Comparison of ENCODE assay signal across 12 cellular contexts in genomic region chr17:9880582-9880999, GRCh38. TPM values are rescaled to one million over a fixed set of nuclear protein-coding genes. Genes with fewer than 3 reads are reported as not detected.
DNase-seq lines count a peak whose midpoint lies in the region; ATAC-seq, FAIRE-seq and TF ChIP-seq lines count a peak whose summit lies in the region.
"Had no signal": no experiment of that assay in that cellular context is flagged by ENCODE, and none has a peak within 500 bp of the region (broad histone marks: within the 10 kb centered on the region; RNA-seq: fewer than 3 reads in every experiment).

No MANE protein-coding gene starts in this region.

- TF ChIP-seq CTCF in AG10803 (conservative IDR thresholded peaks at IDR 0.05; ENCODE audit: low read length) (no peak), HFFc6 (IDR thresholded peaks at IDR 0.05) (no peak), testis (IDR thresholded peaks at IDR 0.05) (no peak)

- no peaks in the 10 kb centered on the region for H3K27me3 ChIP-seq in testis

- intact Hi-C loops in activated naive CD4-positive, alpha-beta T cell treated with anti-CD3 and anti-CD28 coated beads for 36 hours (cut with micrococcal nuclease): no loop called here
- intact Hi-C loops in testis (cut with DNase I; ENCODE audit: low total_unique reads): no loop called here

- 83 to 89% methylated on average over 3 of the region's 3 CpGs for WGBS in testis, 2 donors

- CTCF ChIA-PET in activated naive CD4-positive, alpha-beta T cell treated with anti-CD3 and anti-CD28 coated beads for 36 hours (lab: Charles Lee): no interaction called here

- H3K4me3 ChIP-seq in AG10803 (ENCODE audit: low read length) (no peak overlapping the region), testis (no peak overlapping the region)

- peaks cover 10% of the 10 kb centered on the region; the same call in 1 of the 2 replicates for H3K36me3 Mint-ChIP-seq in HFFc6 (ENCODE audit: low read depth)
- no peaks in the 10 kb centered on the region for H3K36me3 Mint-ChIP-seq in activated naive CD4-positive, alpha-beta T cell treated with anti-CD3 and anti-CD28 coated beads for 36 hours (ENCODE audit: low read depth)
- H3K36me3 Mint-ChIP-seq: stimulated activated effector memory CD8-positive, alpha-beta T cell treated with anti-CD3 and anti-CD28 coated beads, Interleukin-12 subunit alpha, Interleukin-12 subunit beta, amount 100 ng/mL, for 72 hours had no signal

- peaks cover 24% of the 10 kb centered on the region; the same call in 1 of the 2 replicates for H3K4me1 Mint-ChIP-seq in HFFc6 (ENCODE audit: low read depth)
- no peaks in the 10 kb centered on the region for H3K4me1 Mint-ChIP-seq in activated naive CD4-positive, alpha-beta T cell treated with anti-CD3 and anti-CD28 coated beads for 36 hours (ENCODE audit: low read depth)
- H3K4me1 Mint-ChIP-seq: stimulated activated effector memory CD8-positive, alpha-beta T cell treated with anti-CD3 and anti-CD28 coated beads, Interleukin-12 subunit alpha, Interleukin-12 subunit beta, amount 100 ng/mL, for 72 hours had no signal

- H3K4me1 ChIP-seq in testis: no peaks in the 10 kb centered on the region

- H3K27ac ChIP-seq in testis: no peak overlapping the region

- H3K4me3 Mint-ChIP-seq in HFFc6: no peak overlapping the region
- H3K4me3 Mint-ChIP-seq in activated naive CD4-positive, alpha-beta T cell treated with anti-CD3 and anti-CD28 coated beads for 36 hours: no peak overlapping the region
- H3K4me3 Mint-ChIP-seq: endodermal cell; stimulated activated effector memory CD8-positive, alpha-beta T cell treated with anti-CD3 and anti-CD28 coated beads, Interleukin-12 subunit alpha, Interleukin-12 subunit beta, amount 100 ng/mL, for 72 hours had no signal

- H3K36me3 ChIP-seq in testis (ENCODE audit: low read depth, missing control alignments): no peaks in the 10 kb centered on the region

- H3K27ac Mint-ChIP-seq in HFFc6: no peak overlapping the region
- H3K27ac Mint-ChIP-seq in activated naive CD4-positive, alpha-beta T cell treated with anti-CD3 and anti-CD28 coated beads for 36 hours: no peak overlapping the region
- H3K27ac Mint-ChIP-seq: endodermal cell; stimulated activated effector memory CD8-positive, alpha-beta T cell treated with anti-CD3 and anti-CD28 coated beads, Interleukin-12 subunit alpha, Interleukin-12 subunit beta, amount 100 ng/mL, for 72 hours had no signal

- no peaks in the 10 kb centered on the region for H3K9me3 ChIP-seq in testis

- TF ChIP-seq POLR2A in testis (IDR thresholded peaks at IDR 0.05): no peak

- DNase-seq in AG10803 (ENCODE audit: low read depth): peak; percentile 55
- DNase-seq in HFFc6: peak; percentile 46
- DNase-seq in SIG-M5 treated with dmso at 0.1 percent for 504 hours (lab: John Stamatoyannopoulos, UW; ENCODE audit: unreplicated experiment): peak; percentile 71
- DNase-seq in activated naive CD4-positive, alpha-beta T cell treated with anti-CD3 and anti-CD28 coated beads for 36 hours: no peak
- DNase-seq in NCI-H345 (lab: John Stamatoyannopoulos, UW): no peak
- DNase-seq in testis: no peak
- DNase-seq: activated CD8-positive, alpha-beta memory T cell treated with anti-CD3 and anti-CD28 coated beads, Interleukin-2, amount 50 U/mL, for 48 hours; amniotic stem cell; endodermal cell had no signal

- FAIRE-seq in islet of Langerhans (lab: Jason Lieb, UNC): peak; percentile 87

- H3K27me3 Mint-ChIP-seq in HFFc6 (ENCODE audit: insufficient read depth): no peaks in the 10 kb centered on the region; the same call in 1 of the 2 replicates
- no peaks in the 10 kb centered on the region for H3K27me3 Mint-ChIP-seq in activated naive CD4-positive, alpha-beta T cell treated with anti-CD3 and anti-CD28 coated beads for 36 hours (ENCODE audit: low read depth)

- peaks cover 33% of the 10 kb centered on the region for H3K9me3 Mint-ChIP-seq in HFFc6
- H3K9me3 Mint-ChIP-seq in activated naive CD4-positive, alpha-beta T cell treated with anti-CD3 and anti-CD28 coated beads for 36 hours: peaks cover 20% of the 10 kb centered on the region

- ATAC-seq in GM19324 (IDR thresholded peaks at IDR 0.05; ENCODE audit: low FRiP score, unreplicated experiment): no peak
- ATAC-seq: stimulated activated effector memory CD8-positive, alpha-beta T cell treated with anti-CD3 and anti-CD28 coated beads, Interleukin-12 subunit alpha, Interleukin-12 subunit beta, amount 100 ng/mL, for 72 hours had no signal

RNA-seq across cellular contexts. Expression of gene RCVRN, which starts 24.5 kb away (rescaled TPM):
- not detected for total RNA-seq in HFFc6 (2021; fragmentation: NEBNext Ultra II Directional; extraction: Animal tissue kit (Norgen Biotek cat#: 25700))
- not detected for total RNA-seq in activated naive CD4-positive, alpha-beta T cell treated with anti-CD3 and anti-CD28 coated beads for 36 hours
- total RNA-seq in testis: under 1 TPM; 0.50 to 0.63 TPM
- 0.32 TPM for polyA plus RNA-seq in testis (ENCODE audit: insufficient read depth, low read depth, low replicate concordance)
- total RNA-seq: endodermal cell had no signal

RNA-seq across cellular contexts. Expression of gene GLP2R, which starts 54.9 kb away (rescaled TPM):
- not detected for total RNA-seq in HFFc6 (2021; fragmentation: NEBNext Ultra II Directional; extraction: Animal tissue kit (Norgen Biotek cat#: 25700))
- not detected for total RNA-seq in activated naive CD4-positive, alpha-beta T cell treated with anti-CD3 and anti-CD28 coated beads for 36 hours
- total RNA-seq in testis: 1 to 10 TPM in 1 of 2 donors, under 1 TPM in 1; 0.81 to 1.3 TPM
- 0.70 TPM for polyA plus RNA-seq in testis (ENCODE audit: insufficient read depth, low read depth, low replicate concordance)
- total RNA-seq: endodermal cell had no signal

RNA-seq across cellular contexts. Expression of gene GSG1L2, which starts 58.7 kb away (rescaled TPM):
- not detected for total RNA-seq in HFFc6 (2021; fragmentation: NEBNext Ultra II Directional; extraction: Animal tissue kit (Norgen Biotek cat#: 25700))
- total RNA-seq in activated naive CD4-positive, alpha-beta T cell treated with anti-CD3 and anti-CD28 coated beads for 36 hours: not detected
- under 1 TPM in 1 of 2 donors, not detected in 1; 0.50 TPM for total RNA-seq in testis
- polyA plus RNA-seq in testis (ENCODE audit: insufficient read depth, low read depth, low replicate concordance): 0.79 TPM
- total RNA-seq: endodermal cell had no signal

Comparison
In these comparisons a context has a peak if more than half of its experiments do, and no peak if none do; other contexts are left out.
1. DNase-seq: peak in AG10803 (single experiment), HFFc6 (single experiment) and SIG-M5 treated with dmso at 0.1 percent for 504 hours (single experiment); none in activated naive CD4-positive, alpha-beta T cell treated with anti-CD3 and anti-CD28 coated beads for 36 hours (single experiment), NCI-H345 (single experiment) and testis (single experiment).